In the genomic region with DNA sequence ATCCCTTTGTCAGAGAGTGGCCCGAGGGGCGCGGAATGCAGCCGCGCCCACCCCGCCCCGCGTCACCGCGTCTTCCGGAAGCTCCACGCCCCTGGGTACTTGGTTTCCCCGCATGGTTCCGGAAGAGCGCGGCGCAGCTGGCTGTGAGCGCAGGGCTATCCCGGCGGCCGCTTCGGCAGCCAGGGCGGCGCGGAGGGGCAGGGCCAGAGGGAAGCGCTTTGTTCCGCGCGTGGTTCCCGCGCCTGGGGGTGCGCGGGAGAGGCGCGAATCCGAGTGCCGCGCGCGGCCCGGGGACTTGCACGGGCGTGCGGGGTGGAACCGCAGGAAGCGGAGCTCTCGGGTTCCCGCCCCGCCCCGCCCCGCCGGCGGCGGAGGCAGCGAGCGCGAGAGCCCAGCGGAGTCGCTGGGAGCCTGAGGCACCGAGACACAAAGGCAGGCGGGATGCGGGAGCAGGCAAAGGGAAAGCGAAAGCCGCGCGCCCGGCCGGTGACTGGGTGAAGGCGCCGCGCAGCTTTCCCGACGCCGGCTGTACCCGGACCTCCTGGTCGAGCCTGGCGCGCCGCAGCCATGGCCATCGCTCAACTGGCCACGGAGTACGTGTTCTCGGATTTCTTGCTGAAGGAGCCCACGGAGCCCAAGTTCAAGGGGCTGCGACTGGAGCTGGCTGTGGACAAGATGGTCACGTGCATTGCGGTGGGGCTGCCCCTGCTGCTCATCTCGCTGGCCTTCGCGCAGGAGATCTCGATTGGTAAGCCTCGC, we compare ENCODE assay signal across 9 cellular contexts. TPM values are rescaled to one million over a fixed set of nuclear protein-coding genes. Genes with fewer than 3 reads are reported as not detected.
A peak's percentile ranks its signal among the peaks of the same experiment; 100 is the strongest.
DNase-seq lines count a peak whose midpoint lies in the region; ATAC-seq, FAIRE-seq and TF ChIP-seq lines count a peak whose summit lies in the region.
"Had no signal": no experiment of that assay in that cellular context is flagged by ENCODE, and none has a peak within 500 bp of the region (broad histone marks: within the 10 kb centered on the region; RNA-seq: fewer than 3 reads in every experiment).

A gene with protein sequence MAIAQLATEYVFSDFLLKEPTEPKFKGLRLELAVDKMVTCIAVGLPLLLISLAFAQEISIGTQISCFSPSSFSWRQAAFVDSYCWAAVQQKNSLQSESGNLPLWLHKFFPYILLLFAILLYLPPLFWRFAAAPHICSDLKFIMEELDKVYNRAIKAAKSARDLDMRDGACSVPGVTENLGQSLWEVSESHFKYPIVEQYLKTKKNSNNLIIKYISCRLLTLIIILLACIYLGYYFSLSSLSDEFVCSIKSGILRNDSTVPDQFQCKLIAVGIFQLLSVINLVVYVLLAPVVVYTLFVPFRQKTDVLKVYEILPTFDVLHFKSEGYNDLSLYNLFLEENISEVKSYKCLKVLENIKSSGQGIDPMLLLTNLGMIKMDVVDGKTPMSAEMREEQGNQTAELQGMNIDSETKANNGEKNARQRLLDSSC (plus strand): TSS at position 96 of the 759 bp plus-strand sequence. CDS start 472 bp downstream, at position 568.

- ATAC-seq in HG03439 (IDR thresholded peaks at IDR 0.05; ENCODE audit: unreplicated experiment) (peak; percentile 84), right lobe of liver (peak; percentile 67 to 86 (median 82))

- no peaks in the 10 kb centered on the region for H3K9me3 ChIP-seq in right lobe of liver

- H3K9me3 Mint-ChIP-seq in activated CD4-positive, alpha-beta T cell treated with anti-CD3 and anti-CD28 coated beads, Interleukin-2, amount 10 ng/mL, durations not matched to agents 7 days and 5 days: no peaks in the 10 kb centered on the region
- H3K9me3 Mint-ChIP-seq: dendritic cell treated with granulocyte-macrophage colony-stimulating factor and Interleukin-4, amounts not matched to agents 40 ng/mL and 50 ng/mL, for 4 days had no signal

- H3K27me3 Mint-ChIP-seq in activated CD4-positive, alpha-beta T cell treated with anti-CD3 and anti-CD28 coated beads, Interleukin-2, amount 10 ng/mL, durations not matched to agents 7 days and 5 days: no peaks in the 10 kb centered on the region

- CTCF ChIA-PET in BJ (lab: Yijun Ruan, JAX): interaction anchor here (0.8 to 3.0 kb wide), 7 partner anchors 22 to 234 kb away, joined by 3 to 12 read pairs (median 6); no protein-coding TSS in a partner anchor
- CTCF ChIA-PET in activated CD4-positive, alpha-beta T cell treated with anti-CD3 and anti-CD28 coated beads, Interleukin-2, amount 10 ng/mL, durations not matched to agents 7 days and 5 days (lab: Charles Lee): interaction anchor here (1.2 to 1.8 kb wide), 3 partner anchors 10 to 1044 kb away, joined by 3 to 6 read pairs (median 4); no protein-coding TSS in a partner anchor

- peak within 1 kb of the TSS; percentile 95 for H3K27ac Mint-ChIP-seq in activated CD4-positive, alpha-beta T cell treated with anti-CD3 and anti-CD28 coated beads, Interleukin-2, amount 10 ng/mL, durations not matched to agents 7 days and 5 days
- H3K27ac Mint-ChIP-seq: dendritic cell treated with granulocyte-macrophage colony-stimulating factor and Interleukin-4, amounts not matched to agents 40 ng/mL and 50 ng/mL, for 4 days had no signal

- H3K4me1 Mint-ChIP-seq in activated CD4-positive, alpha-beta T cell treated with anti-CD3 and anti-CD28 coated beads, Interleukin-2, amount 10 ng/mL, durations not matched to agents 7 days and 5 days: peaks cover 27% of the 10 kb centered on the region

- H3K36me3 ChIP-seq in BJ (ENCODE audit: control insufficient read depth, insufficient read depth, low read length) (no peaks in the 10 kb centered on the region), right lobe of liver (no peaks in the 10 kb centered on the region)

- H3K27ac ChIP-seq in right lobe of liver: peak within 1 kb of the TSS; percentile 90 to 95 (median 94)

- no peak for TF ChIP-seq CTCF in BJ (IDR thresholded peaks at IDR 0.05; ENCODE audit: insufficient read depth, low read depth, low read length)
- no peak for TF ChIP-seq CTCF in right lobe of liver (IDR thresholded peaks at IDR 0.05)

- peak; percentile 80 for FAIRE-seq in GM19239 (lab: Jason Lieb, UNC)

- peak; percentile 91 for TF ChIP-seq POLR2A in right lobe of liver (IDR thresholded peaks at IDR 0.05)

- H3K27me3 ChIP-seq in BJ (ENCODE audit: control insufficient read depth, insufficient read depth, low read length) (no peaks in the 10 kb centered on the region), right lobe of liver (no peaks in the 10 kb centered on the region)

- no peaks in the 10 kb centered on the region for H3K36me3 Mint-ChIP-seq in activated CD4-positive, alpha-beta T cell treated with anti-CD3 and anti-CD28 coated beads, Interleukin-2, amount 10 ng/mL, durations not matched to agents 7 days and 5 days (ENCODE audit: low read depth)

- DNase-seq in BJ (ENCODE audit: low read depth): peak; percentile 26
- DNase-seq in GM19239 (ENCODE audit: insufficient read length, low spot score): peak; percentile 69
- peak; percentile 39 to 78 for DNase-seq in NCI-H524 (lab: John Stamatoyannopoulos, UW)
- peak; percentile 78 for DNase-seq in activated CD4-positive, alpha-beta T cell treated with anti-CD3 and anti-CD28 coated beads, Interleukin-2, amount 10 ng/mL, durations not matched to agents 7 days and 5 days
- DNase-seq in dermis microvascular lymphatic vessel endothelial cell (ENCODE audit: low read depth in 2 of 2): peak; percentile 74 to 79
- peak; percentile 82 to 83 (median 82) for DNase-seq in right lobe of liver
- DNase-seq in stimulated activated CD4-positive, alpha-beta T cell treated with anti-CD3 and anti-CD28 coated beads, Interleukin-4, amount 100 ng/mL, for 4 hours: peak; percentile 64 to 68

- H3K4me1 ChIP-seq in right lobe of liver: peaks cover 0 to 34% (median 15%) of the 10 kb centered on the region in 4 donors

- WGBS in right lobe of liver (ENCODE audit: insufficient coverage, low coverage, low lambda C conversion rate, missing lambda C conversion rate): under 1% methylated on average over 57 of the region's 92 CpGs

- H3K4me3 ChIP-seq in BJ (ENCODE audit: low read depth, low read length) (peak within 1 kb of the TSS; percentile 76), right lobe of liver (peak within 1 kb of the TSS; percentile 90 to 95 (median 92))

- H3K4me3 Mint-ChIP-seq in activated CD4-positive, alpha-beta T cell treated with anti-CD3 and anti-CD28 coated beads, Interleukin-2, amount 10 ng/mL, durations not matched to agents 7 days and 5 days: no peak within 1 kb of the TSS
- H3K4me3 Mint-ChIP-seq: dendritic cell treated with granulocyte-macrophage colony-stimulating factor and Interleukin-4, amounts not matched to agents 40 ng/mL and 50 ng/mL, for 4 days had no signal

- POLR2A ChIA-PET in BJ (lab: Charles Lee): interaction anchor here (0.5 to 0.6 kb wide), 2 partner anchors 46 to 345 kb away, joined by 3 to 8 read pairs; a partner anchor contains a TSS
- POLR2A ChIA-PET in activated CD4-positive, alpha-beta T cell treated with anti-CD3 and anti-CD28 coated beads, Interleukin-2, amount 10 ng/mL, durations not matched to agents 7 days and 5 days (lab: Charles Lee): interaction anchor here (1.7 kb wide), 1 partner anchor 387 kb away, joined by 6 read pairs; a partner anchor contains a TSS

- intact Hi-C loops in right lobe of liver (cut with DNase I): no loop called here

RNA-seq across cellular contexts. Expression of the gene that starts here (rescaled TPM):
- 30.1 and 32.3 TPM in 2 replicates for polyA plus RNA-seq in BJ (2011; rRNA removed)
- 26.8 and 30.0 TPM in 2 replicates for polyA minus RNA-seq in BJ (2011; rRNA and poly(A)+ RNA removed)
- 10 to 100 TPM; 13.2 to 13.9 TPM for total RNA-seq in activated CD4-positive, alpha-beta T cell treated with anti-CD3 and anti-CD28 coated beads, Interleukin-2, amount 10 ng/mL, durations not matched to agents 7 days and 5 days
- total RNA-seq in dermis microvascular lymphatic vessel endothelial cell: 19.8 and 25.4 TPM in 2 replicates
- total RNA-seq in right lobe of liver: 10 to 100 TPM in 5 of 6 experiments, 1 to 10 TPM in 1; 9.3 to 20.4 (median 13.7) TPM

Comparison
In these comparisons a context has a peak if more than half of its experiments do, and no peak if none do; other contexts are left out.
1. Peak in every context shown above with its lines: DNase-seq, ATAC-seq, H3K4me3 ChIP-seq and H3K27ac ChIP-seq.
2. DNase-seq: peak in every context shown above with its lines; median percentile 82 in right lobe of liver; 78 in activated CD4-positive, alpha-beta T cell treated with anti-CD3 and anti-CD28 coated beads, Interleukin-2, amount 10 ng/mL, durations not matched to agents 7 days and 5 days; 76 in dermis microvascular lymphatic vessel endothelial cell; 69 in GM19239; 66 in stimulated activated CD4-positive, alpha-beta T cell treated with anti-CD3 and anti-CD28 coated beads, Interleukin-4, amount 100 ng/mL, for 4 hours; 58 in NCI-H524; 26 in BJ.